Comparison of ENCODE assay signal across 9 cellular contexts in genomic region chr2:74816540-74817331, GRCh38. TPM values are rescaled to one million over a fixed set of nuclear protein-coding genes. Genes with fewer than 3 reads are reported as not detected.
DNase-seq lines count a peak whose midpoint lies in the region; ATAC-seq and TF ChIP-seq lines count a peak whose summit lies in the region.
"Had no signal": no experiment of that assay in that cellular context is flagged by ENCODE, and none has a peak within 500 bp of the region (broad histone marks: within the 10 kb centered on the region; RNA-seq: fewer than 3 reads in every experiment).

No MANE protein-coding gene starts in this region.

- no peak overlapping the region for H2AFZ ChIP-seq in smooth muscle cell (ENCODE audit: low read depth)

- H3F3A ChIP-seq in smooth muscle cell (ENCODE audit: low read depth), result no peaks in the 10 kb centered on the region

- H3K4me3 ChIP-seq in HEK293 (ENCODE audit: low read depth, low read length) (no peak overlapping the region), colonic mucosa (no peak overlapping the region), smooth muscle cell (no peak overlapping the region), aorta (ENCODE audit: low read length in 2 of 2) (no peak overlapping the region)

- ATAC-seq in HG03442 (IDR thresholded peaks at IDR 0.05; ENCODE audit: unreplicated experiment) (no peak), aorta (ENCODE audit: low FRiP score) (no peak)

- H3K27ac ChIP-seq in HEK293 (ENCODE audit: extremely low read depth, low read depth, low read length), result no peak overlapping the region
- peak overlapping the region; percentile 48 for H3K27ac ChIP-seq in colonic mucosa
- H3K27ac ChIP-seq in smooth muscle cell (ENCODE audit: low read depth), result no peak overlapping the region
- H3K27ac ChIP-seq in aorta (ENCODE audit: low read depth in 1 of 2, low read length in 2 of 2), result no peak overlapping the region

- 56% methylated on average over 7 of the region's 7 CpGs for WGBS in smooth muscle cell (ENCODE audit: low lambda C conversion rate)
- WGBS in aorta, 2 donors, result 48% methylated on average over 7 of the region's 7 CpGs

- DNase-seq in NCI-H524 treated with DMSO at 0.1 percent for 48 hours (lab: John Stamatoyannopoulos, UW) (peak; percentile 39), colonic mucosa (no peak), smooth muscle cell (lab: John Stamatoyannopoulos, UW; ENCODE audit: unreplicated experiment) (no peak), aorta (no peak), kidney tubule cell (ENCODE audit: low spot score) (no peak)
- DNase-seq in NK-92 treated with Interleukin-12 subunit alpha and Interleukin-12 subunit beta, amount 100 ng/mL, for 24 hours (lab: John Stamatoyannopoulos, UW), result no peak
- DNase-seq: activated CD4-positive, alpha-beta T cell treated with anti-CD3 and anti-CD28 coated beads, Interleukin-2, amount 50 U/mL, for 1 hour had no signal

- no peaks in the 10 kb centered on the region; the same call in 1 of the 2 replicates for H3K4me1 ChIP-seq in HEK293 (ENCODE audit: control insufficient read depth, insufficient read depth, low read length)
- no peaks in the 10 kb centered on the region for H3K4me1 ChIP-seq in colonic mucosa
- H3K4me1 ChIP-seq in smooth muscle cell (ENCODE audit: low read depth), result no peaks in the 10 kb centered on the region
- no peaks in the 10 kb centered on the region for H3K4me1 ChIP-seq in aorta (ENCODE audit: control insufficient read depth in 1 of 2, insufficient read depth in 2 of 2, low read length in 2 of 2)

- no peak for TF ChIP-seq CTCF in HEK293 (tag by site-specific recombination; IDR thresholded peaks at IDR 0.05)
- TF ChIP-seq CTCF in colonic mucosa (IDR thresholded peaks at IDR 0.05), result no peak
- no peak for TF ChIP-seq CTCF in smooth muscle cell (IDR thresholded peaks at IDR 0.05; ENCODE audit: borderline replicate concordance, insufficient read depth, poor library complexity, severe bottlenecking)

- no peaks in the 10 kb centered on the region for H3K27me3 ChIP-seq in colonic mucosa
- peaks cover 22% of the 10 kb centered on the region for H3K27me3 ChIP-seq in smooth muscle cell (ENCODE audit: low read depth)
- no peaks in the 10 kb centered on the region for H3K27me3 ChIP-seq in aorta (ENCODE audit: control insufficient read depth in 1 of 2, insufficient read depth in 2 of 2, low read length in 1 of 2)

- no peaks in the 10 kb centered on the region for H4K20me1 ChIP-seq in smooth muscle cell (ENCODE audit: low read depth)

- H3K4me2 ChIP-seq in smooth muscle cell, result peak overlapping the region; percentile 4

- H3K36me3 ChIP-seq in HEK293 (ENCODE audit: control insufficient read depth in 2 of 2, insufficient read depth in 1 of 2, low read length in 2 of 2) (no peaks in the 10 kb centered on the region), colonic mucosa (no peaks in the 10 kb centered on the region), smooth muscle cell (ENCODE audit: low read depth) (no peaks in the 10 kb centered on the region), aorta (ENCODE audit: control insufficient read depth in 1 of 2, insufficient read depth in 2 of 2, low read length in 1 of 2) (no peaks in the 10 kb centered on the region)

- H3K79me2 ChIP-seq in smooth muscle cell (ENCODE audit: low read depth), result no peaks in the 10 kb centered on the region

- POLR2A ChIA-PET in HEK293 (lab: Yijun Ruan, JAX), result no interaction called here

- intact Hi-C loops in colonic mucosa (cut with DNase I), result no loop called here
- intact Hi-C loops in aorta (cut with DNase I), result no loop called here

- no peaks in the 10 kb centered on the region for H3K9me3 ChIP-seq in HEK293 (ENCODE audit: control insufficient read depth, insufficient read depth, low read depth, low read length)
- H3K9me3 ChIP-seq in colonic mucosa, result no peaks in the 10 kb centered on the region
- H3K9me3 ChIP-seq in smooth muscle cell (replicated peaks; ENCODE audit: low read depth), result no peaks in the 10 kb centered on the region
- no peaks in the 10 kb centered on the region for H3K9me3 ChIP-seq in aorta (ENCODE audit: control insufficient read depth, low read length)

- peak overlapping the region in 1 of 2 donors; percentile 52 for H3K9ac ChIP-seq in colonic mucosa (ENCODE audit: low read depth in 2 of 2, low read length in 2 of 2)
- H3K9ac ChIP-seq in smooth muscle cell (ENCODE audit: low read depth), result no peak overlapping the region

- CTCF ChIA-PET in HEK293 (lab: Yijun Ruan, JAX), result interaction anchor here (1.0 kb wide), 1 partner anchor 20 kb away, joined by 5 read pairs; no protein-coding TSS in a partner anchor

TF ChIP-seq in HEK293, 187 proteins besides CTCF, POLR2A, EP300 and RAD21:
- TF ChIP-seq ZNF138 (tag by site-specific recombination; IDR thresholded peaks at IDR 0.05; ENCODE audit: borderline replicate concordance) (no peak), ZNF350 (tag by site-specific recombination; IDR thresholded peaks at IDR 0.05) (no peak), ZBTB17 (tag by site-specific recombination; IDR thresholded peaks at IDR 0.05) (peak; percentile 43; the same call in 1 of the 2 replicates), ZNF785 (tag by site-specific recombination; IDR thresholded peaks at IDR 0.05) (no peak), ZIC2 (tag by site-specific recombination; IDR thresholded peaks at IDR 0.05) (peak; percentile 43; the same call in 1 of the 2 replicates)

RNA-seq across cellular contexts. Expression of gene HK2, which starts 17.2 kb away (rescaled TPM):
- total RNA-seq in colonic mucosa, result 100 to 1,000 TPM; 162 to 396 TPM
- 31.5 and 38.0 TPM in 2 replicates for total RNA-seq in smooth muscle cell
- polyA plus RNA-seq in smooth muscle cell, result 20.3 and 23.2 TPM in 2 replicates
- 10 to 100 TPM; 23.5 to 26.4 TPM for total RNA-seq in aorta
- 1 to 10 TPM; 1.1 to 4.3 TPM for polyA plus RNA-seq in aorta
